ENCODE assay signal across 9 cellular contexts in genomic region chr13:49543656-49544055, GRCh38.
"Had no signal": no experiment of that assay in that cellular context is flagged by ENCODE, and none has a peak within 500 bp of the region (broad histone marks: within the 10 kb centered on the region; RNA-seq: fewer than 3 reads in every experiment).

No MANE protein-coding gene starts in this region.

- H3K9ac ChIP-seq: GM23248 had no signal

- H3K4me2 ChIP-seq: GM23338 had no signal

- ATAC-seq: GM23338, HCT116 had no signal

- H2AFZ ChIP-seq: GM23248, GM23338 had no signal

- H3K9me3 ChIP-seq: HAP-1 had no signal

- DNase-seq: GM23248, GOT3, H7, H9, HCEC 1CT, HFFc6 had no signal

- H3K4me3 ChIP-seq: GM23248, GM23338, HAP-1 had no signal

- H3K27ac ChIP-seq: GM23248 had no signal
